ENCODE assay signal across 20 cellular contexts in genomic region chr15:100833432-100834389, GRCh38. TPM values are rescaled to one million over a fixed set of nuclear protein-coding genes. Genes with fewer than 3 reads are reported as not detected.
A peak's percentile ranks its signal among the peaks of the same experiment; 100 is the strongest.
DNase-seq lines count a peak whose midpoint lies in the region; ATAC-seq and TF ChIP-seq lines count a peak whose summit lies in the region.
"Had no signal": no experiment of that assay in that cellular context is flagged by ENCODE, and none has a peak within 500 bp of the region (broad histone marks: within the 10 kb centered on the region; RNA-seq: fewer than 3 reads in every experiment).

No MANE protein-coding gene starts in this region.

- intact Hi-C loops in mammary epithelial cell (cut with micrococcal nuclease) (no loop called here), MCF 10A (cut with micrococcal nuclease) (no loop called here), spleen (cut with DNase I; ENCODE audit: low total_unique reads) (no loop called here)

- peaks cover 10% of the 10 kb centered on the region for H3K4me1 ChIP-seq in mammary epithelial cell (ENCODE audit: insufficient read depth, low read length)
- H3K4me1 ChIP-seq in spleen: no peaks in the 10 kb centered on the region
- H3K4me1 ChIP-seq: pancreas, upper lobe of left lung had no signal

- 91% methylated on average over 9 of the region's 11 CpGs for WGBS in mammary epithelial cell (ENCODE audit: low coverage, missing lambda C conversion rate)
- 51 to 64% (median 57%) methylated on average over 11 of the region's 11 CpGs for WGBS in spleen, 5 donors

- BruUV-seq in mammary epithelial cell (replicated peaks; lab: Mats Ljungman, UMichigan) (no TSS peak), MCF 10A (replicated peaks; lab: Mats Ljungman, UMichigan) (no TSS peak)

- CTCF ChIA-PET in mammary epithelial cell (lab: Charles Lee; ENCODE audit: low non-redundant PET) (no interaction called here), MCF 10A (lab: Yijun Ruan, JAX) (interaction anchor here (0.5 to 1.3 kb wide), 3 partner anchors 13 to 182 kb away, joined by 3 to 7 read pairs (median 4); no protein-coding TSS in a partner anchor)

- dilution Hi-C loops in mammary epithelial cell (cut with HindIII; ENCODE audit: low sequenced_read_pairs): no loop called here

- H3K9ac ChIP-seq in mammary epithelial cell (ENCODE audit: insufficient read depth, low read length): no peak overlapping the region

- DNase-seq in mammary epithelial cell: no peak
- DNase-seq in MCF 10A (ENCODE audit: unreplicated experiment): no peak
- DNase-seq in NCI-H82 (lab: John Stamatoyannopoulos, UW): peak; percentile 82
- peak; percentile 9 for DNase-seq in amniotic epithelial cell (ENCODE audit: low read depth)
- no peak for DNase-seq in stimulated activated CD8-positive, alpha-beta memory T cell treated with anti-CD3 and anti-CD28 coated beads, Interleukin-4, amount 100 ng/mL, for 48 hours
- DNase-seq in spleen: no peak
- no peak for DNase-seq in DMS53 treated with DMSO at 0.1 percent for 48 hours (lab: John Stamatoyannopoulos, UW; ENCODE audit: unreplicated experiment)
- DNase-seq: activated T-cell treated with anti-CD3 and anti-CD28 coated beads, Interleukin-2, amount 50 U/mL, for 1 hour; effector memory CD4-positive, alpha-beta T cell; kidney; NCI-H2029 treated with DMSO at 0.1 percent for 48 hours; NCI-H774; pancreas; upper lobe of left lung had no signal

- no peaks in the 10 kb centered on the region for H3K27me3 ChIP-seq in mammary epithelial cell (ENCODE audit: insufficient read depth, low read length)
- H3K27me3 ChIP-seq in spleen (replicated peaks in 1 of 7): peaks cover 0 to 17% (median 0%) of the 10 kb centered on the region in 7 donors
- H3K27me3 ChIP-seq: hepatocyte, upper lobe of left lung had no signal

- H3K27ac ChIP-seq in mammary epithelial cell (ENCODE audit: insufficient read depth, low read depth, low read length) (no peak overlapping the region), spleen (no peak overlapping the region)
- H3K27ac ChIP-seq: hepatocyte, pancreas, skin epidermis, upper lobe of left lung had no signal

- H3K27me3 Mint-ChIP-seq in MCF 10A (ENCODE audit: insufficient read depth, unreplicated experiment): no peaks in the 10 kb centered on the region

- H3K36me3 ChIP-seq in mammary epithelial cell (ENCODE audit: insufficient read depth, low read length) (no peaks in the 10 kb centered on the region), spleen (no peaks in the 10 kb centered on the region)
- H3K36me3 ChIP-seq: pancreas, upper lobe of left lung had no signal

- no peak for TF ChIP-seq POLR2A in spleen (IDR thresholded peaks at IDR 0.05)

- no peak overlapping the region for H3K27ac Mint-ChIP-seq in MCF 10A (ENCODE audit: low read depth, unreplicated experiment)
- H3K27ac Mint-ChIP-seq: activated naive CD4-positive, alpha-beta T cell treated with anti-CD3 and anti-CD28 coated beads, Interleukin-2, amount 50 U/mL, for 72 hours; stimulated activated effector memory CD8-positive, alpha-beta T cell treated with anti-CD3 and anti-CD28 coated beads, Interleukin-12 subunit alpha, Interleukin-12 subunit beta, amount 100 ng/mL, for 72 hours had no signal

- H3K4me1 Mint-ChIP-seq in MCF 10A (ENCODE audit: insufficient read depth, unreplicated experiment): no peaks in the 10 kb centered on the region
- H3K4me1 Mint-ChIP-seq: stimulated activated effector memory CD8-positive, alpha-beta T cell treated with anti-CD3 and anti-CD28 coated beads, Interleukin-12 subunit alpha, Interleukin-12 subunit beta, amount 100 ng/mL, for 72 hours had no signal

- H3K4me3 Mint-ChIP-seq in MCF 10A (ENCODE audit: unreplicated experiment): no peak overlapping the region
- H3K4me3 Mint-ChIP-seq: stimulated activated effector memory CD8-positive, alpha-beta T cell treated with anti-CD3 and anti-CD28 coated beads, Interleukin-12 subunit alpha, Interleukin-12 subunit beta, amount 100 ng/mL, for 72 hours had no signal

- H3K36me3 Mint-ChIP-seq in MCF 10A (ENCODE audit: insufficient read depth, unreplicated experiment): no peaks in the 10 kb centered on the region
- H3K36me3 Mint-ChIP-seq: activated naive CD4-positive, alpha-beta T cell treated with anti-CD3 and anti-CD28 coated beads, Interleukin-2, amount 50 U/mL, for 72 hours; stimulated activated effector memory CD8-positive, alpha-beta T cell treated with anti-CD3 and anti-CD28 coated beads, Interleukin-12 subunit alpha, Interleukin-12 subunit beta, amount 100 ng/mL, for 72 hours had no signal

- no peak for ATAC-seq in GM18867 (IDR thresholded peaks at IDR 0.05; ENCODE audit: unreplicated experiment)
- ATAC-seq: activated naive CD4-positive, alpha-beta T cell treated with anti-CD3 and anti-CD28 coated beads, Interleukin-2, amount 50 U/mL, for 72 hours; HCT116; stimulated activated effector memory CD8-positive, alpha-beta T cell treated with anti-CD3 and anti-CD28 coated beads, Interleukin-12 subunit alpha, Interleukin-12 subunit beta, amount 100 ng/mL, for 72 hours had no signal

- H2AFZ ChIP-seq in mammary epithelial cell (ENCODE audit: low read depth, low read length): peak overlapping the region; percentile 16
- H2AFZ ChIP-seq: hepatocyte had no signal

- no peak overlapping the region for H3K4me2 ChIP-seq in mammary epithelial cell (ENCODE audit: insufficient read depth, low read depth, low read length)
- H3K4me2 ChIP-seq: hepatocyte had no signal

- no peaks in the 10 kb centered on the region for H3K9me3 ChIP-seq in mammary epithelial cell (replicated peaks; ENCODE audit: insufficient read depth, low read length)
- H3K9me3 ChIP-seq in spleen: no peaks in the 10 kb centered on the region
- H3K9me3 ChIP-seq: pancreas, upper lobe of left lung had no signal

- H3K9me3 Mint-ChIP-seq in MCF 10A (ENCODE audit: unreplicated experiment): no peaks in the 10 kb centered on the region
- H3K9me3 Mint-ChIP-seq: activated naive CD4-positive, alpha-beta T cell treated with anti-CD3 and anti-CD28 coated beads, Interleukin-2, amount 50 U/mL, for 72 hours; stimulated activated effector memory CD8-positive, alpha-beta T cell treated with anti-CD3 and anti-CD28 coated beads, Interleukin-12 subunit alpha, Interleukin-12 subunit beta, amount 100 ng/mL, for 72 hours had no signal

- H3K79me2 ChIP-seq in mammary epithelial cell (ENCODE audit: insufficient read depth, low read length): no peaks in the 10 kb centered on the region
- H3K79me2 ChIP-seq: hepatocyte had no signal

- POLR2A ChIA-PET in MCF 10A (lab: Yijun Ruan, JAX): no interaction called here

- in situ Hi-C loops in mammary epithelial cell (cut with MboI; ENCODE audit: low sequenced_read_pairs in 2 of 2): no loop called here

- H4K20me1 ChIP-seq in mammary epithelial cell (ENCODE audit: insufficient read depth, low read length): no peaks in the 10 kb centered on the region

- no peak for TF ChIP-seq CTCF in mammary epithelial cell (conservative IDR thresholded peaks at IDR 0.05 in 1 of 2, IDR thresholded peaks at IDR 0.05 in 1 of 2; ENCODE audit: extremely low read depth in 1 of 2, insufficient read depth in 1 of 2, low read depth in 1 of 2, low read length in 2 of 2)
- no peak for TF ChIP-seq CTCF in MCF 10A (IDR thresholded peaks at IDR 0.05; ENCODE audit: unreplicated experiment)
- TF ChIP-seq CTCF in spleen (IDR thresholded peaks at IDR 0.05 in 8 of 11, conservative IDR thresholded peaks at IDR 0.05 in 3 of 11): no peak

- no peak overlapping the region for H3K4me3 ChIP-seq in mammary epithelial cell (replicated peaks in 1 of 3; ENCODE audit: insufficient read depth in 1 of 3, low read depth in 2 of 3, low read length in 3 of 3)
- H3K4me3 ChIP-seq in spleen: no peak overlapping the region
- H3K4me3 ChIP-seq: hepatocyte, pancreas, skin epidermis, upper lobe of left lung had no signal

RNA-seq across cellular contexts. Expression of gene ALDH1A3, which starts 45.9 kb away (rescaled TPM):
- total RNA-seq in mammary epithelial cell (100 to 1,000 TPM; 284 to 347 TPM), MCF 10A (2022) (3.4 and 4.3 TPM in 2 replicates), spleen (10 to 100 TPM in 2 of 7 donors, 1 to 10 TPM in 4, under 1 TPM in 1; 0.94 to 22.3 (median 6.4) TPM)
- polyA plus RNA-seq in mammary epithelial cell (430 TPM), spleen (1 to 10 TPM; 1.1 to 4.0 (median 1.4) TPM)
- polyA minus RNA-seq in mammary epithelial cell: 896 TPM
- total RNA-seq: activated naive CD4-positive, alpha-beta T cell treated with anti-CD3 and anti-CD28 coated beads, Interleukin-2, amount 50 U/mL, for 72 hours had no signal

Comparison
In these comparisons a context has a peak if more than half of its experiments do, and no peak if none do; other contexts are left out.
1. RNA of gene ALDH1A3, which starts 45.9 kb away (total RNA-seq): 284 to 347 TPM in mammary epithelial cell; 0.94 to 22.3 TPM in spleen and 3.4 to 4.3 TPM in MCF 10A; every median in the first group is over 10 times any median in the second.
2. DNase-seq: peak in NCI-H82 (single experiment) and amniotic epithelial cell (single experiment); none in mammary epithelial cell (single experiment), MCF 10A (single experiment), stimulated activated CD8-positive, alpha-beta memory T cell treated with anti-CD3 and anti-CD28 coated beads, Interleukin-4, amount 100 ng/mL, for 48 hours (single experiment), spleen (single experiment) and DMS53 treated with DMSO at 0.1 percent for 48 hours (single experiment).